1 cellular context compared by ENCODE assay signal in genomic region chr1:156643266-156644092, GRCh38.
TF ChIP-seq lines count a peak whose summit lies in the region.

No MANE protein-coding gene starts in this region.

TF ChIP-seq in WTC11, 78 proteins besides CTCF, POLR2A, EP300 and RAD21 (continued from another document):
- TF ChIP-seq ZBTB43 (CRISPR knock-in tag; IDR thresholded peaks at IDR 0.05) = no peak
- no peak for TF ChIP-seq ZNF396 (CRISPR knock-in tag; IDR thresholded peaks at IDR 0.05; ENCODE audit: borderline replicate concordance)
